In the genomic region with DNA sequence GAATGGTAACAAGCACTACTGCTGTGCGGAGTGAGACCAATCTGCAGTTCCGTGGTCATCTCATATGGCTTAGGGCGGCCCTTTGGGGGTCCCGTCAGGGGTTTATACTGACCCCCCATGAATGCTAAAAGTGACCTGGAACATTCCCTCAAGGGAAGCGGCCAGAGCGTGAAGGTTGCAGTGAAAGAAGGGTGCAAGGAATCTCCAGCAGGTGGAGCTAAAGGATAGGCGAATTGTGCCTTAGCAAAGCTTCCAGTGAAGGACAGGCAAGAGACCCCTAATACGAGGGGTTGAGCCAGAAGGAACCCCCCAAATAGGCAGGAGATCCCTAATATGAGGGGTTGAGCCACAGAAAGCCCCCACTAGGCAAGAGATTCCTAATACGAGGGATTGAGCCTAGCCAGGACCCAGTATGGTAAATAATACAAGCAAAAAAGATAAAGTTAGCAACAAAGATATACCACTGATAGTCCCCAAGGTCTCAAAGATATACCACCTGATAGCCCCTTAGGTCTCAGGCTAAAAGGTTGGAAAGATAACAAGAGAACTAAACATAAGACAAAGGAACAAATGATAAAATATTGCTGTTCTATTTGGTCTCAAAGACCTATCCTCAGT, we compare ENCODE assay signal across 9 cellular contexts. TPM values are rescaled to one million over a fixed set of nuclear protein-coding genes. Genes with fewer than 3 reads are reported as not detected.
DNase-seq lines count a peak whose midpoint lies in the region; ATAC-seq and TF ChIP-seq lines count a peak whose summit lies in the region.
"Had no signal": no experiment of that assay in that cellular context is flagged by ENCODE, and none has a peak within 500 bp of the region (broad histone marks: within the 10 kb centered on the region; RNA-seq: fewer than 3 reads in every experiment).

No MANE protein-coding gene starts in this region.

- no peak for TF ChIP-seq POLR2A in heart left ventricle (IDR thresholded peaks at IDR 0.05)

- peaks cover 30% of the 10 kb centered on the region for H3K4me1 Mint-ChIP-seq in activated naive CD8-positive, alpha-beta T cell treated with anti-CD3 and anti-CD28 coated beads for 36 hours

- WGBS in heart left ventricle, 4 donors, result 12 to 17% (median 16%) methylated on average over 9 of the region's 9 CpGs

- intact Hi-C loops in heart left ventricle (cut with DNase I), result loop anchor here (1.0 to 10.0 kb wide), 10 partner anchors 127 to 281 kb away; a partner anchor contains a TSS

- no peaks in the 10 kb centered on the region for H3K27me3 Mint-ChIP-seq in activated naive CD8-positive, alpha-beta T cell treated with anti-CD3 and anti-CD28 coated beads for 36 hours
- H3K27me3 Mint-ChIP-seq: activated naive CD8-positive, alpha-beta T cell had no signal

- no peaks in the 10 kb centered on the region for H3K27me3 ChIP-seq in heart left ventricle

- peak; percentile 60 to 84 (median 74) for TF ChIP-seq CTCF in heart left ventricle (IDR thresholded peaks at IDR 0.05)

- peaks cover 0 to 4% (median 0%) of the 10 kb centered on the region in 12 donors for H3K4me1 ChIP-seq in heart left ventricle

- peak; percentile 53 for DNase-seq in DMS53 (lab: John Stamatoyannopoulos, UW)
- DNase-seq in RPMI8226, result peak; percentile 69
- DNase-seq in activated naive CD8-positive, alpha-beta T cell treated with anti-CD3 and anti-CD28 coated beads for 36 hours, result peak; percentile 43
- DNase-seq in heart left ventricle, result peak in 3 of 5 donors; percentile 30 to 47 (median 46)
- DNase-seq in retina, result peak; percentile 72

- peaks cover 2% of the 10 kb centered on the region for H3K9me3 Mint-ChIP-seq in activated naive CD8-positive, alpha-beta T cell treated with anti-CD3 and anti-CD28 coated beads for 36 hours

- H3K27ac Mint-ChIP-seq in activated naive CD8-positive, alpha-beta T cell treated with anti-CD3 and anti-CD28 coated beads for 36 hours, result no peak overlapping the region
- H3K27ac Mint-ChIP-seq: activated naive CD8-positive, alpha-beta T cell had no signal

- H3K9me3 ChIP-seq in heart left ventricle, result no peaks in the 10 kb centered on the region

- H3K36me3 Mint-ChIP-seq in activated naive CD8-positive, alpha-beta T cell treated with anti-CD3 and anti-CD28 coated beads for 36 hours, result peaks cover 25% of the 10 kb centered on the region

- no peak overlapping the region for H3K4me3 Mint-ChIP-seq in activated naive CD8-positive, alpha-beta T cell treated with anti-CD3 and anti-CD28 coated beads for 36 hours
- H3K4me3 Mint-ChIP-seq: activated naive CD8-positive, alpha-beta T cell had no signal

- no peak for TF ChIP-seq EP300 in Ishikawa (IDR thresholded peaks at IDR 0.05; ENCODE audit: borderline replicate concordance)

- peak; percentile 92 for TF ChIP-seq RAD21 in Ishikawa (IDR thresholded peaks at IDR 0.05; ENCODE audit: low read depth)

- H3K27ac ChIP-seq in heart left ventricle, result no peak overlapping the region

- ATAC-seq in heart left ventricle (peak in 3 of 4 donors; percentile 65 to 69 (median 69)), GM18502 (IDR thresholded peaks at IDR 0.05; ENCODE audit: poor library complexity, unreplicated experiment) (no peak), HG03439 (IDR thresholded peaks at IDR 0.05; ENCODE audit: unreplicated experiment) (no peak)

- peaks cover 0 to 12% (median 6%) of the 10 kb centered on the region in 9 donors for H3K36me3 ChIP-seq in heart left ventricle

- H3K4me3 ChIP-seq in heart left ventricle, result no peak overlapping the region

TF ChIP-seq in Ishikawa, 13 proteins besides CTCF, POLR2A, EP300 and RAD21:
- TF ChIP-seq, protein P1, sequence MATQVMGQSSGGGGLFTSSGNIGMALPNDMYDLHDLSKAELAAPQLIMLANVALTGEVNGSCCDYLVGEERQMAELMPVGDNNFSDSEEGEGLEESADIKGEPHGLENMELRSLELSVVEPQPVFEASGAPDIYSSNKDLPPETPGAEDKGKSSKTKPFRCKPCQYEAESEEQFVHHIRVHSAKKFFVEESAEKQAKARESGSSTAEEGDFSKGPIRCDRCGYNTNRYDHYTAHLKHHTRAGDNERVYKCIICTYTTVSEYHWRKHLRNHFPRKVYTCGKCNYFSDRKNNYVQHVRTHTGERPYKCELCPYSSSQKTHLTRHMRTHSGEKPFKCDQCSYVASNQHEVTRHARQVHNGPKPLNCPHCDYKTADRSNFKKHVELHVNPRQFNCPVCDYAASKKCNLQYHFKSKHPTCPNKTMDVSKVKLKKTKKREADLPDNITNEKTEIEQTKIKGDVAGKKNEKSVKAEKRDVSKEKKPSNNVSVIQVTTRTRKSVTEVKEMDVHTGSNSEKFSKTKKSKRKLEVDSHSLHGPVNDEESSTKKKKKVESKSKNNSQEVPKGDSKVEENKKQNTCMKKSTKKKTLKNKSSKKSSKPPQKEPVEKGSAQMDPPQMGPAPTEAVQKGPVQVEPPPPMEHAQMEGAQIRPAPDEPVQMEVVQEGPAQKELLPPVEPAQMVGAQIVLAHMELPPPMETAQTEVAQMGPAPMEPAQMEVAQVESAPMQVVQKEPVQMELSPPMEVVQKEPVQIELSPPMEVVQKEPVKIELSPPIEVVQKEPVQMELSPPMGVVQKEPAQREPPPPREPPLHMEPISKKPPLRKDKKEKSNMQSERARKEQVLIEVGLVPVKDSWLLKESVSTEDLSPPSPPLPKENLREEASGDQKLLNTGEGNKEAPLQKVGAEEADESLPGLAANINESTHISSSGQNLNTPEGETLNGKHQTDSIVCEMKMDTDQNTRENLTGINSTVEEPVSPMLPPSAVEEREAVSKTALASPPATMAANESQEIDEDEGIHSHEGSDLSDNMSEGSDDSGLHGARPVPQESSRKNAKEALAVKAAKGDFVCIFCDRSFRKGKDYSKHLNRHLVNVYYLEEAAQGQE (IDR thresholded peaks at IDR 0.05; ENCODE audit: low read depth), result no peak
- no peak for TF ChIP-seq ZBTB7A (IDR thresholded peaks at IDR 0.05; ENCODE audit: low read depth)
TF ChIP-seq in Ishikawa: peak in this region for 0.

RNA-seq across cellular contexts. Expression of a gene that starts 27.5 kb away (rescaled TPM):
- 10 to 100 TPM; 31.5 to 34.6 TPM for total RNA-seq in activated naive CD8-positive, alpha-beta T cell treated with anti-CD3 and anti-CD28 coated beads for 36 hours
- 10 to 100 TPM; 14.4 to 24.7 (median 19.8) TPM for total RNA-seq in heart left ventricle
- 10 to 100 TPM; 12.3 to 20.7 TPM for polyA plus RNA-seq in heart left ventricle

RNA-seq across cellular contexts. Expression of a gene that starts 32.8 kb away (rescaled TPM):
- total RNA-seq in activated naive CD8-positive, alpha-beta T cell treated with anti-CD3 and anti-CD28 coated beads for 36 hours, result 10 to 100 TPM; 21.7 to 22.8 TPM
- 1 to 10 TPM; 2.7 to 7.5 (median 4.8) TPM for total RNA-seq in heart left ventricle
- 1 to 10 TPM; 3.0 to 3.9 TPM for polyA plus RNA-seq in heart left ventricle

RNA-seq across cellular contexts. Expression of a gene that starts 50.4 kb away (rescaled TPM):
- not detected for total RNA-seq in activated naive CD8-positive, alpha-beta T cell treated with anti-CD3 and anti-CD28 coated beads for 36 hours
- total RNA-seq in heart left ventricle, result 1 to 10 TPM in 1 of 9 donors, under 1 TPM in 1, not detected in 7; 0.48 to 3.0 TPM
- polyA plus RNA-seq in heart left ventricle, result 1 to 10 TPM in 1 of 2 donors, under 1 TPM in 1; 0.76 to 1.2 TPM

RNA-seq across cellular contexts. Expression of a gene that starts 59.8 kb away (rescaled TPM):
- total RNA-seq in activated naive CD8-positive, alpha-beta T cell treated with anti-CD3 and anti-CD28 coated beads for 36 hours, result not detected
- total RNA-seq in heart left ventricle, result not detected
- not detected for polyA plus RNA-seq in heart left ventricle

Comparison
In these comparisons a context has a peak if more than half of its experiments do, and no peak if none do; other contexts are left out.
1. ATAC-seq: peak in heart left ventricle (3 of 4); none in GM18502 (single experiment) and HG03439 (single experiment).
2. Peak in every context shown above with its lines, with median percentiles within 50 percentile points of each other: DNase-seq.